21 cellular contexts compared by ENCODE assay signal in the genomic region with DNA sequence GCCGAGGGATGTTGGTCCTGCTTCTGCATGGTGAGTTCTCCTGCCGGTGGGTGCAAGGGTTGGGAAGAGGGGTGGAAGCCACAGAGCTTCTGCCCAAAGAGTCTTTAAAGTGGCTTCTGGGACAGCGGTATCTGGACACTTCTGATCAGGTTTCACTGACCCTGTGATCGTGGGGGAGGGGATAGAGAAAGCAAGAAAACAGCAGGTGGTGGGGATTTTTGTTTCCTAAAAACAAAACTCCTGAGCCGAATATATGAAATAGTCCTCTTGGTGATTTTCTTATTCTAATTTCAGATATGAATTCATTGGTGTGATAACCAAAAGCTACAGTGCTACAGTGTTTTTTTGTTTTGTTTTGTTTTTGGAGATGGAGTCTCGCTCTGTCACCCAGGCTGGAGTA. TPM values are rescaled to one million over a fixed set of nuclear protein-coding genes. Genes with fewer than 3 reads are reported as not detected.
DNase-seq lines count a peak whose midpoint lies in the region; ATAC-seq and TF ChIP-seq lines count a peak whose summit lies in the region.
"Had no signal": no experiment of that assay in that cellular context is flagged by ENCODE, and none has a peak within 500 bp of the region (broad histone marks: within the 10 kb centered on the region; RNA-seq: fewer than 3 reads in every experiment).

No MANE protein-coding gene starts in this region.

- peak overlapping the region; percentile 65 for H3K4me2 ChIP-seq in DOHH2 (ENCODE audit: low read length)
- H3K4me2 ChIP-seq in neural progenitor cell = no peak overlapping the region
- H3K4me2 ChIP-seq: GM23338, KMS-11 had no signal

- H3K27ac ChIP-seq in DOHH2 (ENCODE audit: low read depth, low read length) (peak overlapping the region; percentile 54), neural progenitor cell (no peak overlapping the region), gastroesophageal sphincter (no peak overlapping the region)
- H3K27ac ChIP-seq: KMS-11, SJSA1 had no signal

- H2AFZ ChIP-seq in neural progenitor cell (replicated peaks) = no peak overlapping the region
- H2AFZ ChIP-seq: GM23338 had no signal

- peaks cover 3% of the 10 kb centered on the region for H3K27me3 Mint-ChIP-seq in brain
- peaks cover 5% of the 10 kb centered on the region for H3K27me3 Mint-ChIP-seq in neural progenitor cell (ENCODE audit: insufficient read depth, low read depth)

- no peaks in the 10 kb centered on the region for H3K27me3 ChIP-seq in DOHH2 (ENCODE audit: control insufficient read depth, low read length)
- H3K27me3 ChIP-seq in neural progenitor cell = no peaks in the 10 kb centered on the region
- H3K27me3 ChIP-seq in gastroesophageal sphincter = no peaks in the 10 kb centered on the region
- H3K27me3 ChIP-seq: BE2C, SJSA1 had no signal

- TF ChIP-seq CTCF in DOHH2 (IDR thresholded peaks at IDR 0.05; ENCODE audit: low read depth, low read length, poor library complexity, severe bottlenecking) (no peak), GM20000 (IDR thresholded peaks at IDR 0.05; ENCODE audit: extremely low read depth, missing control alignments) (no peak), brain (conservative IDR thresholded peaks at IDR 0.05) (no peak), neural progenitor cell (IDR thresholded peaks at IDR 0.05) (no peak), gastroesophageal sphincter (IDR thresholded peaks at IDR 0.05) (no peak)

- H3K9me3 Mint-ChIP-seq in brain (peaks cover 0 to 8% (median 3%) of the 10 kb centered on the region in 5 experiments), neural progenitor cell (peaks cover 30% of the 10 kb centered on the region)

- H3K27ac Mint-ChIP-seq in brain (peak overlapping the region in 3 of 5 experiments; percentile 40 to 82 (median 58)), neural progenitor cell (peak overlapping the region; percentile 48)
- H3K27ac Mint-ChIP-seq: GM23338 had no signal

- H3K4me3 ChIP-seq in DOHH2 (ENCODE audit: low read length) (peak overlapping the region; percentile 56), neural progenitor cell (no peak overlapping the region), gastroesophageal sphincter (no peak overlapping the region)
- H3K4me3 ChIP-seq: GM23338, SJSA1 had no signal

- TF ChIP-seq EP300 in gastroesophageal sphincter (IDR thresholded peaks at IDR 0.05) = no peak

- H3K9me3 ChIP-seq in DOHH2 (ENCODE audit: control insufficient read depth, insufficient read depth, low read length) (no peaks in the 10 kb centered on the region), neural progenitor cell (ENCODE audit: low read depth) (no peaks in the 10 kb centered on the region), gastroesophageal sphincter (no peaks in the 10 kb centered on the region)
- H3K9me3 ChIP-seq: BE2C, SJSA1 had no signal

- H3F3A ChIP-seq in DOHH2 (ENCODE audit: control insufficient read depth, insufficient read depth) = 0 out of 2 replicates have a peak, but pooled peaks cover 6% of the 10 kb centered on the region
- peaks cover 10% of the 10 kb centered on the region for H3F3A ChIP-seq in neural progenitor cell (ENCODE audit: low read depth)

- WGBS in gastroesophageal sphincter (ENCODE audit: low coverage in 1 of 2), 2 donors = 94% methylated on average over 2 of the region's 6 CpGs; no CpG with 5 or more reads in 1 of the 2 donors

- no peak overlapping the region for H3K9ac ChIP-seq in neural progenitor cell
- H3K9ac ChIP-seq: KMS-11 had no signal

- H4K20me1 ChIP-seq in DOHH2 (ENCODE audit: control insufficient read depth, insufficient read depth, low read depth, low read length) (no peaks in the 10 kb centered on the region), neural progenitor cell (ENCODE audit: low read depth) (no peaks in the 10 kb centered on the region)

- no peaks in the 10 kb centered on the region for H3K36me3 ChIP-seq in DOHH2 (ENCODE audit: control insufficient read depth, low read length)
- no peaks in the 10 kb centered on the region for H3K36me3 ChIP-seq in neural progenitor cell
- no peaks in the 10 kb centered on the region for H3K36me3 ChIP-seq in gastroesophageal sphincter
- H3K36me3 ChIP-seq: BE2C, SJSA1 had no signal

- no peak for ATAC-seq in HG02938 (IDR thresholded peaks at IDR 0.05; ENCODE audit: unreplicated experiment)
- no peak for ATAC-seq in gastroesophageal sphincter
- ATAC-seq: GM23338 had no signal

- H3K4me1 Mint-ChIP-seq in brain = peaks cover 34% of the 10 kb centered on the region
- peaks cover 38% of the 10 kb centered on the region for H3K4me1 Mint-ChIP-seq in neural progenitor cell

- H3K36me3 Mint-ChIP-seq in brain (no peaks in the 10 kb centered on the region), neural progenitor cell (peaks cover 2% of the 10 kb centered on the region)

- peak; percentile 23 for DNase-seq in GM20000 (ENCODE audit: low spot score)
- no peak for DNase-seq in neural progenitor cell (ENCODE audit: low spot score)
- no peak for DNase-seq in retina
- DNase-seq in ecto neural progenitor cell (ENCODE audit: low spot score) = no peak
- DNase-seq: BE2C; HCEC 1CT; NCI-H1105; NCI-H146; NCI-H2029 treated with DMSO at 0.1 percent for 48 hours; NCI-H226; NCI-H524; NCI-H774; NK-92 treated with Interleukin-12 subunit alpha and Interleukin-12 subunit beta, amount 100 ng/mL, for 24 hours; OCI-M1 had no signal

- peak overlapping the region in 1 of 5 experiments; percentile 61 for H3K4me3 Mint-ChIP-seq in brain
- no peak overlapping the region for H3K4me3 Mint-ChIP-seq in neural progenitor cell
- H3K4me3 Mint-ChIP-seq: GM23338 had no signal

- no peaks in the 10 kb centered on the region for H3K9me2 ChIP-seq in DOHH2 (replicated peaks; ENCODE audit: control insufficient read depth, low read length)

- no peak for TF ChIP-seq POLR2A in gastroesophageal sphincter (IDR thresholded peaks at IDR 0.05)

- peaks cover 20% of the 10 kb centered on the region for H3K79me2 ChIP-seq in DOHH2 (ENCODE audit: control insufficient read depth, low read length)
- H3K79me2 ChIP-seq in neural progenitor cell (ENCODE audit: low read depth) = no peaks in the 10 kb centered on the region

- H3K4me1 ChIP-seq in DOHH2 (ENCODE audit: control insufficient read depth, low read length) = peaks cover 72% of the 10 kb centered on the region
- peaks cover 13% of the 10 kb centered on the region for H3K4me1 ChIP-seq in neural progenitor cell
- H3K4me1 ChIP-seq in gastroesophageal sphincter = peaks cover 0 to 22% (median 3%) of the 10 kb centered on the region in 3 donors
- H3K4me1 ChIP-seq: BE2C had no signal

RNA-seq across cellular contexts. Expression of gene NYX, which starts 0.8 kb away (rescaled TPM):
- not detected for polyA plus RNA-seq in brain (ENCODE audit: insufficient read depth, low read depth, low replicate concordance)
- not detected in 2 replicates for total RNA-seq in neural progenitor cell (ENCODE audit: low replicate concordance)
- total RNA-seq in gastroesophageal sphincter = not detected
- total RNA-seq: SJSA1 had no signal
